13 cellular contexts compared by ENCODE assay signal in the genomic region with DNA sequence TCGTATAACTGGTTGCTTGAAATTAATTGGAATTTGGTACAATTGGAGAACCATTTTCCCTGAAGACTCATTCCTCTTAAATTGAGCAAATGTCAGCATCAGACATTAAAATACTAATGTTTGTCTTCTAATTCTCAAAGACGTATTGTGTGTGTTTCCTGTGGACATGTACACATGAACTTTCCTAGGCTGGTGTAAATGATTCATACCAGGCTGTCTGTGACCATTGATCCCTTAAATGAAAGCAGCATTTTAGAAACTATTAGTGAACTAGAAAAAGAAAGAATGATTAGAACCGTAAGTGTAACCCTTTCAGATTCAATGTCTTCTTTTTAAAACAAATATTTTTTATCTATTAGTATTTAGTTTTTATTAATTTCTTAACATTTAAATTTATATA.
DNase-seq lines count a peak whose midpoint lies in the region; ATAC-seq, FAIRE-seq and TF ChIP-seq lines count a peak whose summit lies in the region.
"Had no signal": no experiment of that assay in that cellular context is flagged by ENCODE, and none has a peak within 500 bp of the region (broad histone marks: within the 10 kb centered on the region; RNA-seq: fewer than 3 reads in every experiment).

No MANE protein-coding gene starts in this region.

- in situ Hi-C loops in HepG2 (cut with HindIII; ENCODE audit: extremely low pct_ligation_motif_present, low pct_unique_long_range_greater_than_20kb) = no loop called here

- H3K27me3 ChIP-seq in HepG2 (ENCODE audit: control insufficient read depth in 1 of 2, insufficient read depth in 2 of 2, low read length in 2 of 2) (no peaks in the 10 kb centered on the region), right lobe of liver (no peaks in the 10 kb centered on the region)

- H3K4me3 ChIP-seq in HepG2 (replicated peaks in 1 of 3; ENCODE audit: insufficient read depth in 1 of 3, low read depth in 2 of 3, low read length in 3 of 3) (no peak overlapping the region), right lobe of liver (no peak overlapping the region)

- H4K20me1 ChIP-seq in HepG2 (ENCODE audit: insufficient read depth, low read length) = no peaks in the 10 kb centered on the region

- BruUV-seq in HepG2 (replicated peaks; lab: Mats Ljungman, UMichigan) = no TSS peak

- H3K4me2 ChIP-seq in HepG2 (ENCODE audit: low read depth, low read length) = no peak overlapping the region

- intact Hi-C loops in HepG2 (cut with micrococcal nuclease; ENCODE audit: unreplicated experiment) = no loop called here
- intact Hi-C loops in right lobe of liver (cut with DNase I) = no loop called here
- intact Hi-C loops in posterior cingulate gyrus (cut with DNase I) = no loop called here

- no peaks in the 10 kb centered on the region for H3K79me2 ChIP-seq in HepG2 (ENCODE audit: insufficient read depth, low read length)

- ATAC-seq in HepG2 = peak; percentile 68
- ATAC-seq in right lobe of liver = no peak
- peak; percentile 37 for ATAC-seq in HG02571 (IDR thresholded peaks at IDR 0.05; ENCODE audit: unreplicated experiment)
- peak; percentile 63 for ATAC-seq in HG03378 (IDR thresholded peaks at IDR 0.05; ENCODE audit: unreplicated experiment)
- ATAC-seq in stimulated activated memory B cell treated with anti-CD40 and anti-IgM and Interleukin-4, amounts not matched to agents 10 μg/mL and 1 μg/mL and 100 μg/mL, for 72 hours = peak; percentile 67

- CTCF ChIA-PET in HepG2 (lab: Yijun Ruan, JAX; ENCODE audit: low intra/inter-chr PET ratio, low total read pairs) = no interaction called here

- TF ChIP-seq EP300 in HepG2 (IDR thresholded peaks at IDR 0.05; ENCODE audit: low read depth in 2 of 2, low read length in 2 of 2) (no peak), HepG2 (CRISPR knock-in tag; IDR thresholded peaks at IDR 0.05; ENCODE audit: borderline replicate concordance) (no peak)

- no peak overlapping the region for H3K4me3 Mint-ChIP-seq in stimulated activated memory B cell treated with anti-CD40 and anti-IgM and Interleukin-4, amounts not matched to agents 10 μg/mL and 1 μg/mL and 100 μg/mL, for 72 hours
- H3K4me3 Mint-ChIP-seq: T-helper 2 cell treated with Interferon-gamma antibody and Interleukin-4, amounts not matched to agents 5 μg/mL and 100 μg/mL, for 36 hours; type B pancreatic cell had no signal

- no peak for FAIRE-seq in HepG2 (lab: Jason Lieb, UNC)

- no peak for TF ChIP-seq RAD21 in HepG2 (CRISPR knock-in tag; IDR thresholded peaks at IDR 0.05)

- H3K9me3 ChIP-seq in HepG2 (ENCODE audit: low read length) = no peaks in the 10 kb centered on the region
- no peaks in the 10 kb centered on the region for H3K9me3 ChIP-seq in right lobe of liver

- H3K36me3 Mint-ChIP-seq in stimulated activated memory B cell treated with anti-CD40 and anti-IgM and Interleukin-4, amounts not matched to agents 10 μg/mL and 1 μg/mL and 100 μg/mL, for 72 hours = no peaks in the 10 kb centered on the region
- H3K36me3 Mint-ChIP-seq: type B pancreatic cell had no signal

- peaks cover 16% of the 10 kb centered on the region for H3K4me1 ChIP-seq in HepG2 (ENCODE audit: insufficient read depth, low read length)
- no peaks in the 10 kb centered on the region for H3K4me1 ChIP-seq in right lobe of liver

- H3K36me3 ChIP-seq in HepG2 (replicated peaks in 1 of 2; ENCODE audit: control insufficient read depth in 1 of 2, insufficient read depth in 2 of 2, low read length in 2 of 2) = no peaks in the 10 kb centered on the region
- H3K36me3 ChIP-seq in right lobe of liver = no peaks in the 10 kb centered on the region

- peak overlapping the region; percentile 82 for H3K27ac Mint-ChIP-seq in stimulated activated memory B cell treated with anti-CD40 and anti-IgM and Interleukin-4, amounts not matched to agents 10 μg/mL and 1 μg/mL and 100 μg/mL, for 72 hours
- H3K27ac Mint-ChIP-seq: T-helper 2 cell treated with Interferon-gamma antibody and Interleukin-4, amounts not matched to agents 5 μg/mL and 100 μg/mL, for 36 hours; type B pancreatic cell had no signal

- DNase-seq in HepG2 (ENCODE audit: low spot score) (no peak), right lobe of liver (no peak), posterior cingulate gyrus (no peak), DMS153 treated with DMSO at 0.1 percent for 48 hours (lab: John Stamatoyannopoulos, UW; ENCODE audit: unreplicated experiment) (no peak)
- no peak for DNase-seq in stimulated activated CD4-positive, alpha-beta T cell treated with anti-CD3 and anti-CD28 coated beads, Interleukin-4, amount 100 ng/mL, for 4 hours
- DNase-seq: activated T-cell treated with anti-CD3 and anti-CD28 coated beads for 4 hours, HCEC 1CT, NCI-H524 treated with DMSO at 0.1 percent for 48 hours had no signal

- H3K27ac ChIP-seq in HepG2 (ENCODE audit: extremely low read length, insufficient read depth, low read length) (no peak overlapping the region), right lobe of liver (no peak overlapping the region)

- H3K4me1 Mint-ChIP-seq in stimulated activated memory B cell treated with anti-CD40 and anti-IgM and Interleukin-4, amounts not matched to agents 10 μg/mL and 1 μg/mL and 100 μg/mL, for 72 hours = peaks cover 44% of the 10 kb centered on the region

- TF ChIP-seq POLR2A in HepG2 (IDR thresholded peaks at IDR 0.05; ENCODE audit: insufficient read depth in 1 of 2, low read depth in 2 of 2, low read length in 2 of 2) (no peak), right lobe of liver (IDR thresholded peaks at IDR 0.05) (no peak)

- TF ChIP-seq CTCF in HepG2 (CRISPR knock-in tag; IDR thresholded peaks at IDR 0.05) (no peak), right lobe of liver (IDR thresholded peaks at IDR 0.05) (no peak)

- H2AFZ ChIP-seq in HepG2 (ENCODE audit: low read length) = no peak overlapping the region

- H3K27me3 Mint-ChIP-seq in stimulated activated memory B cell treated with anti-CD40 and anti-IgM and Interleukin-4, amounts not matched to agents 10 μg/mL and 1 μg/mL and 100 μg/mL, for 72 hours = no peaks in the 10 kb centered on the region
- H3K27me3 Mint-ChIP-seq: type B pancreatic cell had no signal

- H3K9me3 Mint-ChIP-seq in stimulated activated memory B cell treated with anti-CD40 and anti-IgM and Interleukin-4, amounts not matched to agents 10 μg/mL and 1 μg/mL and 100 μg/mL, for 72 hours = no peaks in the 10 kb centered on the region
- H3K9me3 Mint-ChIP-seq: T-helper 2 cell treated with Interferon-gamma antibody and Interleukin-4, amounts not matched to agents 5 μg/mL and 100 μg/mL, for 36 hours had no signal

- POLR2A ChIA-PET in HepG2 (lab: Yijun Ruan, JAX) = interaction anchor here (0.6 kb wide), 1 partner anchor 1367 kb away, joined by 3 read pairs; no protein-coding TSS in a partner anchor

- H3K9ac ChIP-seq in HepG2 (ENCODE audit: insufficient read depth, low read depth, low read length) = no peak overlapping the region

- 20% methylated on average over 3 of the region's 3 CpGs for WGBS in HepG2 (ENCODE audit: low lambda C conversion rate)
- 49% methylated on average over 3 of the region's 3 CpGs for WGBS in right lobe of liver (ENCODE audit: insufficient coverage, low coverage, low lambda C conversion rate, missing lambda C conversion rate)

TF ChIP-seq in HepG2, 621 proteins besides CTCF, POLR2A, EP300 and RAD21 (continues in another document):
- TF ChIP-seq, protein P1, sequence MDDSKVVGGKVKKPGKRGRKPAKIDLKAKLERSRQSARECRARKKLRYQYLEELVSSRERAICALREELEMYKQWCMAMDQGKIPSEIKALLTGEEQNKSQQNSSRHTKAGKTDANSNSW (CRISPR knock-in tag; IDR thresholded peaks at IDR 0.05; ENCODE audit: borderline replicate concordance) = no peak
- TF ChIP-seq ZBTB38 (CRISPR knock-in tag; IDR thresholded peaks at IDR 0.05) = no peak
- TF ChIP-seq, protein P2, sequence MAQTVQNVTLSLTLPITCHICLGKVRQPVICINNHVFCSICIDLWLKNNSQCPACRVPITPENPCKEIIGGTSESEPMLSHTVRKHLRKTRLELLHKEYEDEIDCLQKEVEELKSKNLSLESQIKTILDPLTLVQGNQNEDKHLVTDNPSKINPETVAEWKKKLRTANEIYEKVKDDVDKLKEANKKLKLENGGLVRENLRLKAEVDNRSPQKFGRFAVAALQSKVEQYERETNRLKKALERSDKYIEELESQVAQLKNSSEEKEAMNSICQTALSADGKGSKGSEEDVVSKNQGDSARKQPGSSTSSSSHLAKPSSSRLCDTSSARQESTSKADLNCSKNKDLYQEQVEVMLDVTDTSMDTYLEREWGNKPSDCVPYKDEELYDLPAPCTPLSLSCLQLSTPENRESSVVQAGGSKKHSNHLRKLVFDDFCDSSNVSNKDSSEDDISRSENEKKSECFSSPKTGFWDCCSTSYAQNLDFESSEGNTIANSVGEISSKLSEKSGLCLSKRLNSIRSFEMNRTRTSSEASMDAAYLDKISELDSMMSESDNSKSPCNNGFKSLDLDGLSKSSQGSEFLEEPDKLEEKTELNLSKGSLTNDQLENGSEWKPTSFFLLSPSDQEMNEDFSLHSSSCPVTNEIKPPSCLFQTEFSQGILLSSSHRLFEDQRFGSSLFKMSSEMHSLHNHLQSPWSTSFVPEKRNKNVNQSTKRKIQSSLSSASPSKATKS (CRISPR knock-in tag; IDR thresholded peaks at IDR 0.05) = no peak
- no peak for TF ChIP-seq ELF1 (CRISPR knock-in tag; IDR thresholded peaks at IDR 0.05)
- no peak for TF ChIP-seq NKX3-1 (CRISPR knock-in tag; IDR thresholded peaks at IDR 0.05)
- no peak for TF ChIP-seq ZNF773 (CRISPR knock-in tag; IDR thresholded peaks at IDR 0.05; ENCODE audit: borderline replicate concordance)
- no peak for TF ChIP-seq ZNF614 (CRISPR knock-in tag; IDR thresholded peaks at IDR 0.05; ENCODE audit: borderline replicate concordance)
- no peak for TF ChIP-seq ARNT (IDR thresholded peaks at IDR 0.05)
- TF ChIP-seq HCFC1 (IDR thresholded peaks at IDR 0.05; ENCODE audit: low read depth, low read length) = no peak
- no peak for TF ChIP-seq ZFP36L2 (CRISPR knock-in tag; IDR thresholded peaks at IDR 0.05)
- TF ChIP-seq MZF1 (CRISPR knock-in tag; IDR thresholded peaks at IDR 0.05; ENCODE audit: borderline replicate concordance) = no peak
- TF ChIP-seq, protein P3, sequence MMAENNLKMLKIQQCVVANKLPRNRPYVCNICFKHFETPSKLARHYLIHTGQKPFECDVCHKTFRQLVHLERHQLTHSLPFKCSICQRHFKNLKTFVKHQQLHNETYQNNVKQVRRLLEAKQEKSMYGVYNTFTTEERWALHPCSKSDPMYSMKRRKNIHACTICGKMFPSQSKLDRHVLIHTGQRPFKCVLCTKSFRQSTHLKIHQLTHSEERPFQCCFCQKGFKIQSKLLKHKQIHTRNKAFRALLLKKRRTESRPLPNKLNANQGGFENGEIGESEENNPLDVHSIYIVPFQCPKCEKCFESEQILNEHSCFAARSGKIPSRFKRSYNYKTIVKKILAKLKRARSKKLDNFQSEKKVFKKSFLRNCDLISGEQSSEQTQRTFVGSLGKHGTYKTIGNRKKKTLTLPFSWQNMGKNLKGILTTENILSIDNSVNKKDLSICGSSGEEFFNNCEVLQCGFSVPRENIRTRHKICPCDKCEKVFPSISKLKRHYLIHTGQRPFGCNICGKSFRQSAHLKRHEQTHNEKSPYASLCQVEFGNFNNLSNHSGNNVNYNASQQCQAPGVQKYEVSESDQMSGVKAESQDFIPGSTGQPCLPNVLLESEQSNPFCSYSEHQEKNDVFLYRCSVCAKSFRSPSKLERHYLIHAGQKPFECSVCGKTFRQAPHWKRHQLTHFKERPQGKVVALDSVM (CRISPR knock-in tag; IDR thresholded peaks at IDR 0.05) = no peak

Comparison
In these comparisons a context has a peak if more than half of its experiments do, and no peak if none do; other contexts are left out.
1. ATAC-seq: peak in HepG2 (single experiment), HG02571 (single experiment), HG03378 (single experiment) and stimulated activated memory B cell treated with anti-CD40 and anti-IgM and Interleukin-4, amounts not matched to agents 10 μg/mL and 1 μg/mL and 100 μg/mL, for 72 hours (single experiment); none in right lobe of liver (0 of 4).